ENCODE assay signal across 12 cellular contexts in the genomic region with DNA sequence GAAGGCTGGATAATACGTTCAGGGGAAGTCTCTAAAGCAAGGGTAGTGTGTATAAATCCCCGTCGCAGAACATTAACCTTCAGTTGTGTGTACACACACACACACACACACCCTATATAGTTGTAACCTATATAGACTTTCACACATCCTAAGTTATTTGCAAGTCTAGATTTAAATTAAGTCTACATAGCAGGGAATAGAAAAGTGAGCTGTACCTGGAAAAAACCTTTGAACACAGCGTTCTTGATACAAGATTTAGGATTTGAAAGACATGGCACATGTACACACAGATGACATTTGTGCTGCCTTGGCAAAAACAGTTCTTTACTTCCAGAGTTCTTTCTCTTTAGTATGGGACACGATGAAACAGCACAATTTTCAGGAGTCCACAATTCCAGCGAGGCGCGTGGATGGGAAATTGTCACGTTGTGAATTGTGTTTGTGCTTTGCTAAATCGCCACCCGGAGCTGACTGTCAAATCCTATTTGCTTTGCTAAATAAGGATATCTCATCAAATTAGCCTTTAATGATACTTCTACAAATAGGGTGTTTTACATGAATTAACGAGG.
DNase-seq lines count a peak whose midpoint lies in the region; ATAC-seq, FAIRE-seq and TF ChIP-seq lines count a peak whose summit lies in the region.
"Had no signal": no experiment of that assay in that cellular context is flagged by ENCODE, and none has a peak within 500 bp of the region (broad histone marks: within the 10 kb centered on the region; RNA-seq: fewer than 3 reads in every experiment).

No MANE protein-coding gene starts in this region.

- H3K27ac Mint-ChIP-seq in CD4-positive, alpha-beta T cell, result peak overlapping the region; percentile 19

- CTCF ChIA-PET in CD4-positive, alpha-beta T cell (lab: Charles Lee), result no interaction called here

- no peaks in the 10 kb centered on the region for H3K9me3 Mint-ChIP-seq in CD4-positive, alpha-beta T cell

- POLR2A ChIA-PET in CD4-positive, alpha-beta T cell (lab: Charles Lee), result interaction anchor here (0.6 kb wide), 1 partner anchor 109 kb away, joined by 3 read pairs; no protein-coding TSS in a partner anchor

- H3K4me3 Mint-ChIP-seq in CD4-positive, alpha-beta T cell, result peak overlapping the region; percentile 54

- TF ChIP-seq EP300 in esophagus muscularis mucosa (IDR thresholded peaks at IDR 0.05), result no peak

- peaks cover 13% of the 10 kb centered on the region for H3K27me3 ChIP-seq in CD4-positive, alpha-beta T cell (ENCODE audit: control insufficient read depth, insufficient read depth, low read length)
- H3K27me3 ChIP-seq in esophagus muscularis mucosa (no peaks in the 10 kb centered on the region), pancreas (no peaks in the 10 kb centered on the region), upper lobe of right lung (peaks cover 7% of the 10 kb centered on the region)

- TF ChIP-seq POLR2A in esophagus muscularis mucosa (IDR thresholded peaks at IDR 0.05; ENCODE audit: low read depth), result no peak

- H3K36me3 Mint-ChIP-seq in CD4-positive, alpha-beta T cell (ENCODE audit: low read depth), result no peaks in the 10 kb centered on the region

- H3K4me3 ChIP-seq in esophagus muscularis mucosa, result peak overlapping the region; percentile 27 to 99 (median 99)
- H3K4me3 ChIP-seq in pancreas, result peak overlapping the region in 2 of 4 donors; percentile 74 to 98
- no peak overlapping the region for H3K4me3 ChIP-seq in upper lobe of right lung

- 64% methylated on average over 12 of the region's 12 CpGs for WGBS in esophagus muscularis mucosa
- WGBS in pancreas, 2 donors, result 33 to 41% methylated on average over 12 of the region's 12 CpGs

- intact Hi-C loops in CD4-positive, alpha-beta T cell (cut with DNase I, micrococcal nuclease), result loop anchor here in 1 of 2 experiments (10.0 kb wide), 1 partner anchor 290 kb away; no protein-coding TSS in a partner anchor
- intact Hi-C loops in esophagus muscularis mucosa (cut with DNase I) (loop anchor here (5.0 kb wide), 1 partner anchor 57 kb away; no protein-coding TSS in a partner anchor), pancreas (cut with DNase I) (loop anchor here in 1 of 3 donors (5.0 kb wide), 1 partner anchor 222 kb away; no protein-coding TSS in a partner anchor), upper lobe of right lung (cut with DNase I) (no loop called here)

- no peak for ATAC-seq in CD4-positive, alpha-beta T cell (ENCODE audit: poor library complexity)
- no peak for ATAC-seq in pancreas
- no peak for ATAC-seq in upper lobe of right lung
- no peak for ATAC-seq in HG03342 (IDR thresholded peaks at IDR 0.05; ENCODE audit: unreplicated experiment)
- no peak for ATAC-seq in stimulated activated naive CD8-positive, alpha-beta T cell treated with anti-CD3 and anti-CD28 coated beads, Interleukin-15, Interleukin-2, amounts not matched to agents 100 U/mL and 50 U/mL, for 24 hours

- H3K4me1 Mint-ChIP-seq in CD4-positive, alpha-beta T cell (ENCODE audit: low read depth), result peaks cover 58% of the 10 kb centered on the region

- H3K36me3 ChIP-seq in esophagus muscularis mucosa (no peaks in the 10 kb centered on the region), pancreas (no peaks in the 10 kb centered on the region), upper lobe of right lung (no peaks in the 10 kb centered on the region)

- H3K4me1 ChIP-seq in esophagus muscularis mucosa (peaks cover 55 to 83% (median 77%) of the 10 kb centered on the region in 4 donors), pancreas (peaks cover 13 to 35% (median 26%) of the 10 kb centered on the region in 3 donors), upper lobe of right lung (no peaks in the 10 kb centered on the region)

- no peak for DNase-seq in CD4-positive, alpha-beta T cell
- DNase-seq in NCI-H69 (lab: John Stamatoyannopoulos, UW) (peak; percentile 20), esophagus muscularis mucosa (ENCODE audit: extremely low spot score) (no peak), pancreas (peak in 2 of 6 donors; percentile 6 to 16), upper lobe of right lung (no peak), EL (no peak)
- no peak for DNase-seq in stimulated activated naive CD8-positive, alpha-beta T cell treated with anti-CD3 and anti-CD28 coated beads, Interleukin-15, Interleukin-2, amounts not matched to agents 100 U/mL and 50 U/mL, for 24 hours
- DNase-seq: NCI-H1436; stimulated activated CD8-positive, alpha-beta memory T cell treated with anti-CD3 and anti-CD28 coated beads, Interleukin-4, amount 100 ng/mL, for 48 hours had no signal

- no peak overlapping the region for H3K27ac ChIP-seq in CD4-positive, alpha-beta T cell (ENCODE audit: low read depth, low read length)
- H3K27ac ChIP-seq in esophagus muscularis mucosa (replicated peaks in 1 of 4) (peak overlapping the region; percentile 44 to 94 (median 92)), pancreas (peak overlapping the region; percentile 16 to 85 (median 63)), upper lobe of right lung (no peak overlapping the region)
- H3K27ac ChIP-seq: VCaP had no signal

- H3K27me3 Mint-ChIP-seq in CD4-positive, alpha-beta T cell, result peaks cover 9% of the 10 kb centered on the region

- no peak for TF ChIP-seq CTCF in CD4-positive, alpha-beta T cell (IDR thresholded peaks at IDR 0.05)
- TF ChIP-seq CTCF in esophagus muscularis mucosa (IDR thresholded peaks at IDR 0.05) (no peak), pancreas (IDR thresholded peaks at IDR 0.05) (no peak), upper lobe of right lung (IDR thresholded peaks at IDR 0.05) (no peak)

- no peaks in the 10 kb centered on the region for H3K9me3 ChIP-seq in CD4-positive, alpha-beta T cell (ENCODE audit: control insufficient read depth, low read length)
- H3K9me3 ChIP-seq in esophagus muscularis mucosa, result no peaks in the 10 kb centered on the region
- no peaks in the 10 kb centered on the region for H3K9me3 ChIP-seq in pancreas
- H3K9me3 ChIP-seq in upper lobe of right lung, result no peaks in the 10 kb centered on the region

- no peak for FAIRE-seq in pancreas (lab: Jason Lieb, UNC)
- FAIRE-seq: GM18507 had no signal

Comparison
In these comparisons a context has a peak if more than half of its experiments do, and no peak if none do; other contexts are left out.
1. H3K27ac ChIP-seq: peak in esophagus muscularis mucosa (4 of 4) and pancreas (4 of 4); none in CD4-positive, alpha-beta T cell (single experiment) and upper lobe of right lung (single experiment).